1 cellular context compared by ENCODE assay signal in the genomic region with DNA sequence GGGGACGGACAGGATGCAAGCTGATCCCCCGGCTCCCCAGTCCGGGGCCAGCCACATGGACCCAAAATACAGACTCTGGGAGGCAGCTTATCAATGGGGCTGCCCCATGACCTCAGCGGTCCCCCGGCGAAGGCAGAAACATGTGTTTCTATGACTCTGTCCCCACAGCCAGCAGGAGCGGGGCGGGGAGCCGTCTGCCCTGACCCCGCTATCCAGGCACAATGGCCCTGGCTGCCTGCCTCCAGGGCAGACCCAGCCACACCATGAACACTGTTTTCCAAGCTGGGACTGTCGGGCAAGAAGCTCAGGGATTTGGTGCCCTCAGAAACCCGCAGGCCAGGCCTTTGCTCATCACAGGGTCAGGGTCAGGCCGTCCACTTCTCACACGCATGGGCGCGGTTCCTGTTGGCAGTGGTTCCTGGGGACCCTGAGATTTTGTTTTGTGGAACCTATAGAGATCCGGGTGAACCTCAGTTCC.
TF ChIP-seq lines count a peak whose summit lies in the region.

No MANE protein-coding gene starts in this region.

TF ChIP-seq in SK-N-SH, 30 proteins besides CTCF, POLR2A, EP300 and RAD21 (continued from another document):
- no peak for TF ChIP-seq SMC3 (IDR thresholded peaks at IDR 0.05; ENCODE audit: low read depth, low read length)
- no peak for TF ChIP-seq FOSL2 (IDR thresholded peaks at IDR 0.05; ENCODE audit: borderline replicate concordance, low read depth)
- TF ChIP-seq GATA2 (CRISPR knock-in tag; IDR thresholded peaks at IDR 0.05), result 0 out of 2 replicates have a peak, but pooled peaks have one; percentile 4
- TF ChIP-seq, protein P1, sequence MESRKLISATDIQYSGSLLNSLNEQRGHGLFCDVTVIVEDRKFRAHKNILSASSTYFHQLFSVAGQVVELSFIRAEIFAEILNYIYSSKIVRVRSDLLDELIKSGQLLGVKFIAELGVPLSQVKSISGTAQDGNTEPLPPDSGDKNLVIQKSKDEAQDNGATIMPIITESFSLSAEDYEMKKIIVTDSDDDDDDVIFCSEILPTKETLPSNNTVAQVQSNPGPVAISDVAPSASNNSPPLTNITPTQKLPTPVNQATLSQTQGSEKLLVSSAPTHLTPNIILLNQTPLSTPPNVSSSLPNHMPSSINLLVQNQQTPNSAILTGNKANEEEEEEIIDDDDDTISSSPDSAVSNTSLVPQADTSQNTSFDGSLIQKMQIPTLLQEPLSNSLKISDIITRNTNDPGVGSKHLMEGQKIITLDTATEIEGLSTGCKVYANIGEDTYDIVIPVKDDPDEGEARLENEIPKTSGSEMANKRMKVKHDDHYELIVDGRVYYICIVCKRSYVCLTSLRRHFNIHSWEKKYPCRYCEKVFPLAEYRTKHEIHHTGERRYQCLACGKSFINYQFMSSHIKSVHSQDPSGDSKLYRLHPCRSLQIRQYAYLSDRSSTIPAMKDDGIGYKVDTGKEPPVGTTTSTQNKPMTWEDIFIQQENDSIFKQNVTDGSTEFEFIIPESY (IDR thresholded peaks at IDR 0.05; ENCODE audit: borderline replicate concordance, low read depth), result no peak
- TF ChIP-seq, protein P2, sequence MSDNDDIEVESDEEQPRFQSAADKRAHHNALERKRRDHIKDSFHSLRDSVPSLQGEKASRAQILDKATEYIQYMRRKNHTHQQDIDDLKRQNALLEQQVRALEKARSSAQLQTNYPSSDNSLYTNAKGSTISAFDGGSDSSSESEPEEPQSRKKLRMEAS (IDR thresholded peaks at IDR 0.05; ENCODE audit: low read depth), result no peak
- TF ChIP-seq, protein P3, sequence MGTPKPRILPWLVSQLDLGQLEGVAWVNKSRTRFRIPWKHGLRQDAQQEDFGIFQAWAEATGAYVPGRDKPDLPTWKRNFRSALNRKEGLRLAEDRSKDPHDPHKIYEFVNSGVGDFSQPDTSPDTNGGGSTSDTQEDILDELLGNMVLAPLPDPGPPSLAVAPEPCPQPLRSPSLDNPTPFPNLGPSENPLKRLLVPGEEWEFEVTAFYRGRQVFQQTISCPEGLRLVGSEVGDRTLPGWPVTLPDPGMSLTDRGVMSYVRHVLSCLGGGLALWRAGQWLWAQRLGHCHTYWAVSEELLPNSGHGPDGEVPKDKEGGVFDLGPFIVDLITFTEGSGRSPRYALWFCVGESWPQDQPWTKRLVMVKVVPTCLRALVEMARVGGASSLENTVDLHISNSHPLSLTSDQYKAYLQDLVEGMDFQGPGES (IDR thresholded peaks at IDR 0.05; ENCODE audit: low read depth, low read length), result no peak
- no peak for TF ChIP-seq EZH2phosphoT487 (IDR thresholded peaks at IDR 0.05; ENCODE audit: borderline replicate concordance, low read depth)
- no peak for TF ChIP-seq RCOR1 (IDR thresholded peaks at IDR 0.05; ENCODE audit: low read length)
